Comparison of ENCODE assay signal across 8 cellular contexts in the genomic region with DNA sequence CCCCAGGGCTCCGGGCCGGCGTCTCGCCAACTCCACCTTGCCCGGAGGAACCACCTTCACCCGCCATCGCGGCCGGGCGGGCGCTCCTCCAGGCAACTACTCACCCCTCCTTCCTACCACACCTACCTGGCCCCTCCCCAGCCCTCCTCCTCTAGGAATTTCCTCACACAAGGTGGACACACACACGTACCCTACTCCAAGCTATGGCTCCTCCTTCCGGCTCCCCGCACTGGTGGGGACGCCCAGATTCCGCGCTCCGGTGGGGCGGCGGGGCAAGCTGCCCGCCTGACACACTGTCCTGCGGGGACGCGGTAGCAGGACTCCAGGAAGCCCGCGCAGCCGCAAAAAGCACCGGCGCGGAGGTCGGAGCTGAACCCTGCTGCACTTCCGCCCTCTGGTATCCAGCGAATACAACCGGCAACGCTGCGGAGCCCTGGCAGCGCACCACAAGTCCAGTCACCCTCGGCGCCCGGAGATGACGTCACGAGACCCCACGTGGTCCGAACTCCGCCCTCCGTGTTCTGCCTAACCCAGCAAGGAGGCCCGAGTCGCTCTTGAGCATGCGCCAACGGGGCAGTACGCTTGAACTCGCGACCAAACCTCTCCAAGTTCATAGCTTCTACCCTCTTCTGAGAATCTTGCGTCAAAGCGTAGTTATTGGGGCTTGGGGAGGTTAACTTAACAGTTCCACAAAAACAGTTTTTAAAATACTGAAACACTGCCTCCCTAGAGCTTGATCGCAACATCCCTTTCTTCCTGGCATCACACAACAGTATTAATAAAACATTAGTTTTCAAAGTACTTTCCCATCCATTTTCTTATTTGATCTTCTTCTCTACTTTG. TPM values are rescaled to one million over a fixed set of nuclear protein-coding genes. Genes with fewer than 3 reads are reported as not detected.
DNase-seq lines count a peak whose midpoint lies in the region; ATAC-seq and TF ChIP-seq lines count a peak whose summit lies in the region.

A gene (minus strand): TSS at position 425 of the 843 bp plus-strand sequence. CDS start 9,552 bp downstream, outside the sequence.

- ATAC-seq in GM21825 (IDR thresholded peaks at IDR 0.05; ENCODE audit: unreplicated experiment), result peak; percentile 96

- H3K9me3 ChIP-seq in Karpas-422 (ENCODE audit: low read length) (no peaks in the 10 kb centered on the region), esophagus muscularis mucosa (no peaks in the 10 kb centered on the region), muscle layer of duodenum (ENCODE audit: control insufficient read depth in 1 of 2, low read length in 2 of 2) (no peaks in the 10 kb centered on the region)

- no peak for TF ChIP-seq EP300 in esophagus muscularis mucosa (IDR thresholded peaks at IDR 0.05)

- H3K4me3 ChIP-seq in Karpas-422 (ENCODE audit: low read length), result peak within 1 kb of the TSS; percentile 94
- H3K4me3 ChIP-seq in esophagus muscularis mucosa, result peak within 1 kb of the TSS; percentile 87 to 90 (median 88)
- H3K4me3 ChIP-seq in muscle layer of duodenum (ENCODE audit: low read depth in 1 of 2, low read length in 2 of 2), result peak within 1 kb of the TSS; percentile 86 to 92

- H3K27me3 ChIP-seq in Karpas-422 (ENCODE audit: low read length) (no peaks in the 10 kb centered on the region), esophagus muscularis mucosa (peaks cover 0 to 7% (median 0%) of the 10 kb centered on the region in 4 donors), muscle layer of duodenum (ENCODE audit: low read depth, low read length) (no peaks in the 10 kb centered on the region)

- peak; percentile 56 for TF ChIP-seq POLR2A in esophagus muscularis mucosa (IDR thresholded peaks at IDR 0.05; ENCODE audit: low read depth)

- intact Hi-C loops in esophagus muscularis mucosa (cut with DNase I), result loop anchor here (10.0 kb wide), 2 partner anchors 331 to 1461 kb away; no protein-coding TSS in a partner anchor

- H4K20me1 ChIP-seq in Karpas-422 (ENCODE audit: insufficient read depth, low read depth, low read length), result peaks cover 7% of the 10 kb centered on the region; the same call in 1 of the 2 replicates

- 5% methylated on average over 18 of the region's 56 CpGs for WGBS in esophagus muscularis mucosa

- H3K36me3 ChIP-seq in Karpas-422 (ENCODE audit: insufficient read depth, low read length) (no peaks in the 10 kb centered on the region), esophagus muscularis mucosa (no peaks in the 10 kb centered on the region), muscle layer of duodenum (ENCODE audit: control insufficient read depth in 1 of 2, insufficient read depth in 2 of 2, low read length in 2 of 2) (no peaks in the 10 kb centered on the region)

- peak within 1 kb of the TSS; percentile 87 for H3K9ac ChIP-seq in Karpas-422 (ENCODE audit: low read length)

- H3K27ac ChIP-seq in Karpas-422 (ENCODE audit: low read length) (peak within 1 kb of the TSS; percentile 79), esophagus muscularis mucosa (replicated peaks in 1 of 4) (peak within 1 kb of the TSS; percentile 88 to 92 (median 90)), muscle layer of duodenum (ENCODE audit: low read length) (peak within 1 kb of the TSS; percentile 85)

- peaks cover 49% of the 10 kb centered on the region for H3K79me2 ChIP-seq in Karpas-422 (ENCODE audit: low read length)

- peak within 1 kb of the TSS; percentile 90 for H2AFZ ChIP-seq in Karpas-422 (ENCODE audit: low read length)

- peak; percentile 96 for DNase-seq in DMS79 treated with DMSO at 0.1 percent for 48 hours (lab: John Stamatoyannopoulos, UW)
- DNase-seq in Karpas-422, result peak; percentile 100
- DNase-seq in RKO (ENCODE audit: low spot score), result peak; percentile 98
- peak; percentile 100 for DNase-seq in activated T-helper 1 cell treated with Interleukin-2 at 50 U/mL for 16 hours (ENCODE audit: low read depth)
- DNase-seq in esophagus muscularis mucosa (ENCODE audit: extremely low spot score), result peak; percentile 100
- DNase-seq in stimulated activated CD8-positive, alpha-beta memory T cell treated with anti-CD3 and anti-CD28 coated beads, Interleukin-7, amount 100 ng/mL, for 4 hours (ENCODE audit: low read depth in 2 of 2), result peak; percentile 100

- no peaks in the 10 kb centered on the region for H3K9me2 ChIP-seq in Karpas-422 (replicated peaks; ENCODE audit: insufficient read depth, low read length)

- H3K4me1 ChIP-seq in Karpas-422 (ENCODE audit: low read length) (peaks cover 30% of the 10 kb centered on the region), esophagus muscularis mucosa (peaks cover 11 to 19% (median 13%) of the 10 kb centered on the region in 4 donors), muscle layer of duodenum (ENCODE audit: control insufficient read depth in 1 of 2, insufficient read depth in 2 of 2, low read length in 2 of 2) (peaks cover 6 to 16% of the 10 kb centered on the region in 2 donors)

- TF ChIP-seq CTCF in esophagus muscularis mucosa (IDR thresholded peaks at IDR 0.05), result peak in 1 of 3 experiments; percentile 36

- peak within 1 kb of the TSS; percentile 95 for H3K4me2 ChIP-seq in Karpas-422 (ENCODE audit: low read depth, low read length, poor library complexity, severe bottlenecking)

RNA-seq across cellular contexts. Expression of the gene that starts here (rescaled TPM):
- total RNA-seq in Karpas-422 (2014; rRNA removed; shearing (Covaris generic); ENCODE audit: low replicate concordance), result 26.7 and 63.3 TPM in 2 replicates
- total RNA-seq in esophagus muscularis mucosa, result 10 to 100 TPM; 25.3 to 47.8 (median 35.2) TPM

Comparison
In these comparisons a context has a peak if more than half of its experiments do, and no peak if none do; other contexts are left out.
1. Peak in every context shown above with its lines: DNase-seq, ATAC-seq, H3K4me3 ChIP-seq and H3K27ac ChIP-seq.